8 cellular contexts compared by ENCODE assay signal in genomic region chr4:2933566-2934076, GRCh38. TPM values are rescaled to one million over a fixed set of nuclear protein-coding genes. Genes with fewer than 3 reads are reported as not detected.
A peak's percentile ranks its signal among the peaks of the same experiment; 100 is the strongest.
DNase-seq lines count a peak whose midpoint lies in the region; ATAC-seq and TF ChIP-seq lines count a peak whose summit lies in the region.

No MANE protein-coding gene starts in this region.

- H3K9me3 Mint-ChIP-seq in CD4-positive, alpha-beta T cell: no peaks in the 10 kb centered on the region

- peaks cover 45% of the 10 kb centered on the region for H3K4me1 Mint-ChIP-seq in CD4-positive, alpha-beta T cell (ENCODE audit: low read depth)

- H3K27ac ChIP-seq in CD4-positive, alpha-beta T cell (ENCODE audit: low read depth, low read length): peak overlapping the region; percentile 77
- H3K27ac ChIP-seq in SJCRH30: no peak overlapping the region
- H3K27ac ChIP-seq in esophagus muscularis mucosa (replicated peaks in 1 of 4): peak overlapping the region; percentile 80 to 96 (median 94)
- peak overlapping the region; percentile 88 for H3K27ac ChIP-seq in neutrophil

- H3K4me3 ChIP-seq in SJCRH30 (peak overlapping the region; percentile 65), esophagus muscularis mucosa (peak overlapping the region; percentile 82 to 97 (median 90)), neutrophil (ENCODE audit: low read depth in 1 of 2, low read length in 1 of 2) (peak overlapping the region; percentile 55 to 90)

- H3K27ac Mint-ChIP-seq in CD4-positive, alpha-beta T cell: peak overlapping the region; percentile 99

- TF ChIP-seq EP300 in esophagus muscularis mucosa (IDR thresholded peaks at IDR 0.05): no peak

- H3K36me3 Mint-ChIP-seq in CD4-positive, alpha-beta T cell (ENCODE audit: low read depth): peaks cover 57% of the 10 kb centered on the region

- no peak for ATAC-seq in CD4-positive, alpha-beta T cell (ENCODE audit: poor library complexity)

- H3K27me3 Mint-ChIP-seq in CD4-positive, alpha-beta T cell: no peaks in the 10 kb centered on the region

- H3K9me3 ChIP-seq in CD4-positive, alpha-beta T cell (ENCODE audit: control insufficient read depth, low read length): no peaks in the 10 kb centered on the region
- H3K9me3 ChIP-seq in SJCRH30 (replicated peaks) (no peaks in the 10 kb centered on the region), esophagus muscularis mucosa (no peaks in the 10 kb centered on the region), neutrophil (no peaks in the 10 kb centered on the region)

- CTCF ChIA-PET in CD4-positive, alpha-beta T cell (lab: Charles Lee): no interaction called here

- H3K4me1 ChIP-seq in SJCRH30 (peaks cover 10% of the 10 kb centered on the region; the same call in 1 of the 2 replicates), esophagus muscularis mucosa (peaks cover 55 to 65% (median 64%) of the 10 kb centered on the region in 4 donors), neutrophil (ENCODE audit: control insufficient read depth in 1 of 2, insufficient read depth in 1 of 2, low read depth in 1 of 2, low read length in 1 of 2) (peaks cover 41 to 48% of the 10 kb centered on the region in 2 experiments)

- DNase-seq in CD4-positive, alpha-beta T cell: no peak
- DNase-seq in SJCRH30 (no peak), esophagus muscularis mucosa (ENCODE audit: extremely low spot score) (no peak), DMS53 treated with DMSO at 0.1 percent for 48 hours (lab: John Stamatoyannopoulos, UW; ENCODE audit: unreplicated experiment) (no peak), NCI-H2029 treated with DMSO at 0.1 percent for 48 hours (lab: John Stamatoyannopoulos, UW) (no peak), SKM-1 treated with dmso at 0.1 percent for 144 hours (lab: John Stamatoyannopoulos, UW; ENCODE audit: unreplicated experiment) (no peak), NCI-H524 treated with DMSO at 0.1 percent for 48 hours (lab: John Stamatoyannopoulos, UW) (no peak)

- no peak for TF ChIP-seq CTCF in CD4-positive, alpha-beta T cell (IDR thresholded peaks at IDR 0.05)
- TF ChIP-seq CTCF in esophagus muscularis mucosa (IDR thresholded peaks at IDR 0.05) (no peak), neutrophil (IDR thresholded peaks at IDR 0.05) (no peak)

- POLR2A ChIA-PET in CD4-positive, alpha-beta T cell (lab: Charles Lee): no interaction called here

- peaks cover 17% of the 10 kb centered on the region for H3K36me3 ChIP-seq in SJCRH30
- peaks cover 22 to 54% (median 46%) of the 10 kb centered on the region in 4 donors for H3K36me3 ChIP-seq in esophagus muscularis mucosa
- peaks cover 40% of the 10 kb centered on the region for H3K36me3 ChIP-seq in neutrophil

- H3K4me3 Mint-ChIP-seq in CD4-positive, alpha-beta T cell: peak overlapping the region; percentile 96

- intact Hi-C loops in CD4-positive, alpha-beta T cell (cut with DNase I, micrococcal nuclease): loop anchor here (1.0 to 10.0 kb wide), 6 partner anchors 30 to 669 kb away; partner anchors contain the start of genes ADD1 (in 1 of the 2), FAM193A (in 1 of the 2), GRK4 (in 1 of the 2) and MXD4 (in 1 of the 2)
- intact Hi-C loops in esophagus muscularis mucosa (cut with DNase I): loop anchor here (2.0 to 10.0 kb wide), 2 partner anchors 91 to 169 kb away; partner anchors contain the start of gene ADD1

- no CpG with 5 or more reads among the region's 31 CpGs for WGBS in esophagus muscularis mucosa

- no peaks in the 10 kb centered on the region for H3K27me3 ChIP-seq in CD4-positive, alpha-beta T cell (ENCODE audit: control insufficient read depth, insufficient read depth, low read length)
- H3K27me3 ChIP-seq in SJCRH30 (no peaks in the 10 kb centered on the region), esophagus muscularis mucosa (no peaks in the 10 kb centered on the region), neutrophil (no peaks in the 10 kb centered on the region)

- no peak for TF ChIP-seq POLR2A in esophagus muscularis mucosa (IDR thresholded peaks at IDR 0.05; ENCODE audit: low read depth)

RNA-seq across cellular contexts. Expression of gene NOP14, which starts 29.6 kb away (rescaled TPM):
- 10 to 100 TPM; 21.8 TPM for total RNA-seq in CD4-positive, alpha-beta T cell
- 36.6 and 39.5 TPM in 2 replicates for total RNA-seq in SJCRH30 (2014; rRNA removed; shearing (Covaris generic))
- 10 to 100 TPM; 16.7 to 21.1 (median 18.8) TPM for total RNA-seq in esophagus muscularis mucosa

RNA-seq across cellular contexts. Expression of gene GRK4, which starts 29.8 kb away (rescaled TPM):
- 1 to 10 TPM; 1.2 to 1.8 TPM for total RNA-seq in CD4-positive, alpha-beta T cell
- 3.8 and 5.9 TPM in 2 replicates for total RNA-seq in SJCRH30 (2014; rRNA removed; shearing (Covaris generic))
- total RNA-seq in esophagus muscularis mucosa: 1 to 10 TPM; 4.8 to 8.0 (median 6.4) TPM
